Comparison of ENCODE assay signal across 11 cellular contexts in genomic region chr20:37314617-37315292, GRCh38. TPM values are rescaled to one million over a fixed set of nuclear protein-coding genes. Genes with fewer than 3 reads are reported as not detected.
DNase-seq lines count a peak whose midpoint lies in the region; ATAC-seq, FAIRE-seq and TF ChIP-seq lines count a peak whose summit lies in the region.
"Had no signal": no experiment of that assay in that cellular context is flagged by ENCODE, and none has a peak within 500 bp of the region (broad histone marks: within the 10 kb centered on the region; RNA-seq: fewer than 3 reads in every experiment).

No MANE protein-coding gene starts in this region.

- no peak for FAIRE-seq in GM19239 (lab: Jason Lieb, UNC)

- H3K27me3 ChIP-seq in CD4-positive, CD25-positive, alpha-beta regulatory T cell (ENCODE audit: control insufficient read depth, insufficient read depth, low read length), result no peaks in the 10 kb centered on the region

- no peak overlapping the region for H3K27ac ChIP-seq in CD4-positive, CD25-positive, alpha-beta regulatory T cell (ENCODE audit: insufficient read depth, low read length, poor library complexity, severe bottlenecking)

- no peaks in the 10 kb centered on the region for H3K4me1 ChIP-seq in CD4-positive, CD25-positive, alpha-beta regulatory T cell (ENCODE audit: control insufficient read depth, insufficient read depth, low read length, poor library complexity, severe bottlenecking)

- CTCF ChIA-PET in activated B cell treated with CpG ODN at 0.5 μM for 24 hours (lab: Charles Lee), result interaction anchor here (1.2 to 2.1 kb wide), 2 partner anchors 39 to 70 kb away, joined by 3 to 10 read pairs; no protein-coding TSS in a partner anchor

- intact Hi-C loops in activated B cell treated with CpG ODN at 0.5 μM for 24 hours (cut with micrococcal nuclease), result loop anchor here (5.0 kb wide), 1 partner anchor 38 kb away; no protein-coding TSS in a partner anchor
- intact Hi-C loops in left cardiac atrium (cut with DNase I), result no loop called here
- intact Hi-C loops in posterior vena cava (cut with DNase I), result no loop called here

- no peak overlapping the region for H3K4me3 ChIP-seq in CD4-positive, CD25-positive, alpha-beta regulatory T cell (ENCODE audit: low read depth, low read length)

- no peaks in the 10 kb centered on the region for H3K27me3 Mint-ChIP-seq in CD4-positive, CD25-positive, alpha-beta regulatory T cell
- H3K27me3 Mint-ChIP-seq in activated B cell treated with CpG ODN at 0.5 μM for 24 hours, result no peaks in the 10 kb centered on the region
- H3K27me3 Mint-ChIP-seq: T-cell had no signal

- DNase-seq in CD4-positive, CD25-positive, alpha-beta regulatory T cell, result no peak
- no peak for DNase-seq in activated B cell treated with CpG ODN at 0.5 μM for 24 hours
- DNase-seq in left cardiac atrium, result peak; percentile 61
- DNase-seq in posterior vena cava (ENCODE audit: low spot score), result peak; percentile 89
- no peak for DNase-seq in NCI-H2081 (lab: John Stamatoyannopoulos, UW)
- DNase-seq in nucleus accumbens (lab: John Stamatoyannopoulos, UW), result no peak
- DNase-seq in GM19239 (ENCODE audit: insufficient read length, low spot score), result no peak
- DNase-seq: activated naive CD4-positive, alpha-beta T cell; NCI-H1092 treated with DMSO at 0.1 percent for 48 hours had no signal

- peaks cover 6 to 38% (median 17%) of the 10 kb centered on the region in 4 donors for H3K4me1 Mint-ChIP-seq in CD4-positive, CD25-positive, alpha-beta regulatory T cell
- H3K4me1 Mint-ChIP-seq in activated B cell treated with CpG ODN at 0.5 μM for 24 hours, result peaks cover 56% of the 10 kb centered on the region

- POLR2A ChIA-PET in activated B cell treated with CpG ODN at 0.5 μM for 24 hours (lab: Charles Lee), result interaction anchor here (0.6 to 2.1 kb wide), 6 partner anchors 13 to 45 kb away, joined by 3 to 32 read pairs (median 8); partner anchors contain the start of genes MANBAL and SRC

- H3K9me3 Mint-ChIP-seq in CD4-positive, CD25-positive, alpha-beta regulatory T cell, result peaks cover 0 to 1% (median 0%) of the 10 kb centered on the region in 7 donors
- H3K9me3 Mint-ChIP-seq in activated B cell treated with CpG ODN at 0.5 μM for 24 hours, result no peaks in the 10 kb centered on the region
- H3K9me3 Mint-ChIP-seq: T-cell had no signal

- H3K9me3 ChIP-seq in CD4-positive, CD25-positive, alpha-beta regulatory T cell (ENCODE audit: control insufficient read depth in 2 of 2, low read length in 2 of 2), result no peaks in the 10 kb centered on the region

- peak overlapping the region in 2 of 3 donors; percentile 71 to 72 for H3K27ac Mint-ChIP-seq in CD4-positive, CD25-positive, alpha-beta regulatory T cell
- H3K27ac Mint-ChIP-seq in activated B cell treated with CpG ODN at 0.5 μM for 24 hours, result peak overlapping the region; percentile 92

- no peak for ATAC-seq in CD4-positive, CD25-positive, alpha-beta regulatory T cell (ENCODE audit: low read depth in 2 of 2)
- no peak for ATAC-seq in activated B cell treated with CpG ODN at 0.5 μM for 24 hours (ENCODE audit: low read depth)
- peak; percentile 23 to 48 for ATAC-seq in left cardiac atrium
- ATAC-seq in GM19455 (IDR thresholded peaks at IDR 0.05; ENCODE audit: unreplicated experiment), result no peak
- ATAC-seq: T-cell had no signal

- peaks cover 24% of the 10 kb centered on the region for H3K36me3 Mint-ChIP-seq in CD4-positive, CD25-positive, alpha-beta regulatory T cell
- H3K36me3 Mint-ChIP-seq in activated B cell treated with CpG ODN at 0.5 μM for 24 hours (ENCODE audit: low read depth), result peaks cover 61% of the 10 kb centered on the region

- no peak overlapping the region for H3K4me3 Mint-ChIP-seq in CD4-positive, CD25-positive, alpha-beta regulatory T cell
- peak overlapping the region; percentile 59 for H3K4me3 Mint-ChIP-seq in activated B cell treated with CpG ODN at 0.5 μM for 24 hours
- H3K4me3 Mint-ChIP-seq: T-cell had no signal

- H3K36me3 ChIP-seq in CD4-positive, CD25-positive, alpha-beta regulatory T cell (ENCODE audit: control insufficient read depth, insufficient read depth, low read length), result peaks cover 27% of the 10 kb centered on the region

- no peak for TF ChIP-seq CTCF in activated B cell treated with CpG ODN at 0.5 μM for 24 hours (IDR thresholded peaks at IDR 0.05)

RNA-seq across cellular contexts. Expression of gene MANBAL, which starts 25.3 kb away (rescaled TPM):
- 6.1 TPM for total RNA-seq in CD4-positive, CD25-positive, alpha-beta regulatory T cell
- 10 to 100 TPM; 20.0 to 32.4 (median 28.2) TPM for polyA plus RNA-seq in CD4-positive, CD25-positive, alpha-beta regulatory T cell
- total RNA-seq in activated B cell treated with CpG ODN at 0.5 μM for 24 hours, result 20.1 and 21.0 TPM in 2 replicates
- total RNA-seq in left cardiac atrium, result 10 to 100 TPM; 24.0 TPM
- total RNA-seq in posterior vena cava, result 10 to 100 TPM; 51.9 to 54.2 TPM

RNA-seq across cellular contexts. Expression of gene SRC, which starts 31.2 kb away (rescaled TPM):
- total RNA-seq in CD4-positive, CD25-positive, alpha-beta regulatory T cell, result 5.5 TPM
- polyA plus RNA-seq in CD4-positive, CD25-positive, alpha-beta regulatory T cell, result under 1 TPM in 3 of 4 donors, not detected in 1; 0.29 to 0.56 (median 0.55) TPM
- total RNA-seq in activated B cell treated with CpG ODN at 0.5 μM for 24 hours (62.9 and 72.7 TPM in 2 replicates), left cardiac atrium (10 to 100 TPM in 1 of 2 donors, 1 to 10 TPM in 1; 9.2 to 10.2 TPM), posterior vena cava (10 to 100 TPM; 35.4 to 39.1 TPM)

RNA-seq across cellular contexts. Expression of gene GHRH, which starts 53.1 kb away (rescaled TPM):
- not detected for total RNA-seq in CD4-positive, CD25-positive, alpha-beta regulatory T cell
- not detected for polyA plus RNA-seq in CD4-positive, CD25-positive, alpha-beta regulatory T cell
- total RNA-seq in activated B cell treated with CpG ODN at 0.5 μM for 24 hours (not detected in 2 replicates), left cardiac atrium (10 to 100 TPM in 1 of 2 donors, 1 to 10 TPM in 1; 4.2 to 10.7 TPM), posterior vena cava (not detected)
- total RNA-seq: T-cell had no signal

Comparison
In these comparisons a context has a peak if more than half of its experiments do, and no peak if none do; other contexts are left out.
1. ATAC-seq: peak in left cardiac atrium (2 of 2); none in CD4-positive, CD25-positive, alpha-beta regulatory T cell (0 of 2), activated B cell treated with CpG ODN at 0.5 μM for 24 hours (single experiment) and GM19455 (single experiment).
2. DNase-seq: peak in left cardiac atrium (single experiment) and posterior vena cava (single experiment); none in CD4-positive, CD25-positive, alpha-beta regulatory T cell (0 of 3), activated B cell treated with CpG ODN at 0.5 μM for 24 hours (single experiment), NCI-H2081 (0 of 2), nucleus accumbens (0 of 56) and GM19239 (single experiment).